In genomic region chr11:111299111-111300026, GRCh38 we compare ENCODE assay signal across 9 cellular contexts. TPM values are rescaled to one million over a fixed set of nuclear protein-coding genes. Genes with fewer than 3 reads are reported as not detected.
A peak's percentile ranks its signal among the peaks of the same experiment; 100 is the strongest.
DNase-seq lines count a peak whose midpoint lies in the region; ATAC-seq and TF ChIP-seq lines count a peak whose summit lies in the region.
"Had no signal": no experiment of that assay in that cellular context is flagged by ENCODE, and none has a peak within 500 bp of the region (broad histone marks: within the 10 kb centered on the region; RNA-seq: fewer than 3 reads in every experiment).

No MANE protein-coding gene starts in this region.

- H3K4me3 ChIP-seq in left ventricle myocardium inferior, result peak overlapping the region; percentile 76

- peak; percentile 55 for ATAC-seq in HG03066 (IDR thresholded peaks at IDR 0.05; ENCODE audit: low read depth, unreplicated experiment)
- ATAC-seq in activated naive CD8-positive, alpha-beta T cell treated with anti-CD3 and anti-CD28 coated beads, Interleukin-2, amount 10 ng/mL, durations not matched to agents 7 days and 5 days (ENCODE audit: low read depth), result peak; percentile 51
- ATAC-seq in HG03097 (IDR thresholded peaks at IDR 0.05; ENCODE audit: low FRiP score, unreplicated experiment), result no peak

- no peaks in the 10 kb centered on the region for H3K36me3 Mint-ChIP-seq in activated naive CD8-positive, alpha-beta T cell treated with anti-CD3 and anti-CD28 coated beads, Interleukin-2, amount 10 ng/mL, durations not matched to agents 7 days and 5 days

- peak overlapping the region; percentile 42 for H3K4me3 Mint-ChIP-seq in activated naive CD8-positive, alpha-beta T cell treated with anti-CD3 and anti-CD28 coated beads, Interleukin-2, amount 10 ng/mL, durations not matched to agents 7 days and 5 days

- H3K27ac ChIP-seq in left ventricle myocardium inferior (replicated peaks), result peak overlapping the region; percentile 68
- H3K27ac ChIP-seq: C4-2B had no signal

- POLR2A ChIA-PET in activated naive CD8-positive, alpha-beta T cell treated with anti-CD3 and anti-CD28 coated beads, Interleukin-2, amount 10 ng/mL, durations not matched to agents 7 days and 5 days (lab: Charles Lee), result no interaction called here

- peaks cover 59% of the 10 kb centered on the region for H3K27me3 Mint-ChIP-seq in activated naive CD8-positive, alpha-beta T cell treated with anti-CD3 and anti-CD28 coated beads, Interleukin-2, amount 10 ng/mL, durations not matched to agents 7 days and 5 days

- H3K27ac Mint-ChIP-seq in activated naive CD8-positive, alpha-beta T cell treated with anti-CD3 and anti-CD28 coated beads, Interleukin-2, amount 10 ng/mL, durations not matched to agents 7 days and 5 days, result no peak overlapping the region

- H3K4me1 Mint-ChIP-seq in activated naive CD8-positive, alpha-beta T cell treated with anti-CD3 and anti-CD28 coated beads, Interleukin-2, amount 10 ng/mL, durations not matched to agents 7 days and 5 days, result peaks cover 2% of the 10 kb centered on the region

- DNase-seq in NCI-H2029 (lab: John Stamatoyannopoulos, UW) (peak; percentile 29), NCI-H2029 treated with DMSO at 0.1 percent for 48 hours (lab: John Stamatoyannopoulos, UW) (no peak), left ventricle myocardium inferior (peak; percentile 59), pons (ENCODE audit: low spot score) (peak; percentile 22), DMS114 treated with DMSO at 0.1 percent for 48 hours (lab: John Stamatoyannopoulos, UW; ENCODE audit: unreplicated experiment) (no peak)
- peak; percentile 42 for DNase-seq in activated naive CD8-positive, alpha-beta T cell treated with anti-CD3 and anti-CD28 coated beads, Interleukin-2, amount 10 ng/mL, durations not matched to agents 7 days and 5 days

- no peaks in the 10 kb centered on the region for H3K36me3 ChIP-seq in left ventricle myocardium inferior

- peaks cover 31% of the 10 kb centered on the region for H3K27me3 ChIP-seq in left ventricle myocardium inferior (ENCODE audit: low read depth)

- no peaks in the 10 kb centered on the region for H3K9me3 Mint-ChIP-seq in activated naive CD8-positive, alpha-beta T cell treated with anti-CD3 and anti-CD28 coated beads, Interleukin-2, amount 10 ng/mL, durations not matched to agents 7 days and 5 days

- peak; percentile 68 for TF ChIP-seq CTCF in left ventricle myocardium inferior (IDR thresholded peaks at IDR 0.05; ENCODE audit: borderline replicate concordance)

- intact Hi-C loops in left ventricle myocardium inferior (cut with micrococcal nuclease), result no loop called here

- H3K9me3 ChIP-seq in left ventricle myocardium inferior (replicated peaks), result no peaks in the 10 kb centered on the region

- H3K4me1 ChIP-seq in left ventricle myocardium inferior, result peaks cover 16% of the 10 kb centered on the region

RNA-seq across cellular contexts. Expression of gene POU2AF3, which starts 1.0 kb away (rescaled TPM):
- total RNA-seq in activated naive CD8-positive, alpha-beta T cell treated with anti-CD3 and anti-CD28 coated beads, Interleukin-2, amount 10 ng/mL, durations not matched to agents 7 days and 5 days, result not detected
- 0.38 TPM for total RNA-seq in left ventricle myocardium inferior

RNA-seq across cellular contexts. Expression of gene POU2AF2, which starts 53.8 kb away (rescaled TPM):
- not detected for total RNA-seq in activated naive CD8-positive, alpha-beta T cell treated with anti-CD3 and anti-CD28 coated beads, Interleukin-2, amount 10 ng/mL, durations not matched to agents 7 days and 5 days
- total RNA-seq in left ventricle myocardium inferior, result not detected

Comparison
In these comparisons a context has a peak if more than half of its experiments do, and no peak if none do; other contexts are left out.
1. DNase-seq: peak in NCI-H2029 (single experiment), activated naive CD8-positive, alpha-beta T cell treated with anti-CD3 and anti-CD28 coated beads, Interleukin-2, amount 10 ng/mL, durations not matched to agents 7 days and 5 days (single experiment), left ventricle myocardium inferior (single experiment) and pons (single experiment); none in NCI-H2029 treated with DMSO at 0.1 percent for 48 hours (single experiment) and DMS114 treated with DMSO at 0.1 percent for 48 hours (single experiment).